Comparison of ENCODE assay signal across 33 cellular contexts in genomic region chr14:90534838-90535555, GRCh38.
DNase-seq lines count a peak whose midpoint lies in the region; ATAC-seq and TF ChIP-seq lines count a peak whose summit lies in the region.
"Had no signal": no experiment of that assay in that cellular context is flagged by ENCODE, and none has a peak within 500 bp of the region (broad histone marks: within the 10 kb centered on the region; RNA-seq: fewer than 3 reads in every experiment).

No MANE protein-coding gene starts in this region.

- TF ChIP-seq RAD21 in HCT116 (IDR thresholded peaks at IDR 0.05; ENCODE audit: low read depth) (no peak), SK-N-SH (IDR thresholded peaks at IDR 0.05; ENCODE audit: low read length) (no peak)

- CTCF ChIA-PET in HCT116 (lab: Charles Lee) (no interaction called here), SK-N-SH (lab: Yijun Ruan, JAX) (interaction anchor here (1.5 kb wide), 1 partner anchor 11 kb away, joined by 4 read pairs; no protein-coding TSS in a partner anchor)

- H3K4me1 Mint-ChIP-seq in dendritic cell treated with granulocyte-macrophage colony-stimulating factor and Interleukin-4, amounts not matched to agents 40 ng/mL and 50 ng/mL, for 4 days (ENCODE audit: low read depth) = peaks cover 47% of the 10 kb centered on the region

- H2AFZ ChIP-seq in HCT116 (ENCODE audit: low read depth, low read length, poor library complexity, severe bottlenecking) (no peak overlapping the region), SK-N-SH (ENCODE audit: low read depth) (no peak overlapping the region)
- H2AFZ ChIP-seq: GM23248 had no signal

- peak; percentile 16; the same call in 1 of the 2 replicates for ATAC-seq in HCT116
- no peak for ATAC-seq in gastrocnemius medialis
- no peak for ATAC-seq in HG03442 (IDR thresholded peaks at IDR 0.05; ENCODE audit: unreplicated experiment)
- ATAC-seq: sciatic nerve had no signal

- RAD21 ChIA-PET in HCT116 (lab: Charles Lee; ENCODE audit: low non-redundant PET in 1 of 2, low total read pairs in 2 of 2, uncharacterized antibody in 2 of 2, unreplicated experiment in 2 of 2) = no interaction called here

- POLR2A ChIA-PET in HCT116 (lab: Charles Lee) = no interaction called here
- POLR2A ChIA-PET in SK-N-SH (lab: Yijun Ruan, JAX) = no interaction called here

- peaks cover 30% of the 10 kb centered on the region for H3K27me3 Mint-ChIP-seq in dendritic cell treated with granulocyte-macrophage colony-stimulating factor and Interleukin-4, amounts not matched to agents 40 ng/mL and 50 ng/mL, for 4 days
- H3K27me3 Mint-ChIP-seq: activated CD4-positive, alpha-beta T cell treated with anti-CD3 and anti-CD28 coated beads, Interleukin-2, amount 10 ng/mL, durations not matched to agents 24 days and 14 days; progenitor cell of endocrine pancreas had no signal

- peak; percentile 40 for DNase-seq in DMS 273 (lab: John Stamatoyannopoulos, UW; ENCODE audit: unreplicated experiment)
- DNase-seq in DMS 273 treated with DMSO at 0.1 percent for 48 hours (lab: John Stamatoyannopoulos, UW) = no peak
- DNase-seq in HCT116 (ENCODE audit: low read depth, low spot score) = no peak
- no peak for DNase-seq in gastrocnemius medialis
- no peak for DNase-seq in SK-N-SH
- no peak for DNase-seq in esophagus squamous epithelium (lab: John Stamatoyannopoulos, UW)
- DNase-seq: activated CD4-positive, alpha-beta T cell treated with anti-CD3 and anti-CD28 coated beads, Interleukin-2, amount 10 ng/mL, durations not matched to agents 24 days and 14 days; activated gamma-delta T cell treated with Interleukin-2 at 50 U/mL for 16 hours; activated T-cell treated with anti-CD3 and anti-CD28 coated beads, Interleukin-2, amount 50 U/mL, for 1 hour; caudate nucleus; DND-41; effector memory CD4-positive, alpha-beta T cell; glutamatergic neuron; GM23248; Karpas-422; midbrain; naive B cell; NCI-H2081; NCI-H524 treated with DMSO at 0.1 percent for 48 hours; nucleus accumbens; Peyer's patch; stimulated activated CD4-positive, alpha-beta T cell treated with anti-CD3 and anti-CD28 coated beads, Interleukin-2, amount 100 ng/mL, for 48 hours; SW 1271; trophoblast cell had no signal

- no peak for TF ChIP-seq CTCF in HCT116 (IDR thresholded peaks at IDR 0.05 in 2 of 3, conservative IDR thresholded peaks at IDR 0.05 in 1 of 3; ENCODE audit: borderline replicate concordance in 1 of 3, insufficient read depth in 1 of 3, low read depth in 2 of 3, low read length in 2 of 3)
- no peak for TF ChIP-seq CTCF in gastrocnemius medialis (IDR thresholded peaks at IDR 0.05 in 4 of 5, conservative IDR thresholded peaks at IDR 0.05 in 1 of 5)
- TF ChIP-seq CTCF in SK-N-SH (IDR thresholded peaks at IDR 0.05) = no peak
- TF ChIP-seq CTCF in esophagus squamous epithelium (IDR thresholded peaks at IDR 0.05) = no peak

- no peak overlapping the region for H3K4me3 ChIP-seq in HCT116 (replicated peaks in 1 of 2; ENCODE audit: low read depth in 1 of 2, low read length in 2 of 2)
- no peak overlapping the region for H3K4me3 ChIP-seq in gastrocnemius medialis
- H3K4me3 ChIP-seq in SK-N-SH (ENCODE audit: low read depth in 2 of 2, low read length in 1 of 2) = no peak overlapping the region
- H3K4me3 ChIP-seq in esophagus squamous epithelium = no peak overlapping the region
- H3K4me3 ChIP-seq: coronary artery, GM23248, Peyer's patch had no signal

- H3K9me3 Mint-ChIP-seq in dendritic cell treated with granulocyte-macrophage colony-stimulating factor and Interleukin-4, amounts not matched to agents 40 ng/mL and 50 ng/mL, for 4 days = no peaks in the 10 kb centered on the region
- H3K9me3 Mint-ChIP-seq: activated CD4-positive, alpha-beta T cell treated with anti-CD3 and anti-CD28 coated beads, Interleukin-2, amount 10 ng/mL, durations not matched to agents 24 days and 14 days had no signal

- H3K27ac ChIP-seq in HCT116 (ENCODE audit: low read depth, low read length) (no peak overlapping the region), gastrocnemius medialis (peak overlapping the region in 3 of 4 donors; percentile 28 to 64 (median 54)), SK-N-SH (ENCODE audit: low read depth in 2 of 2, low read length in 1 of 2) (no peak overlapping the region), esophagus squamous epithelium (no peak overlapping the region)
- H3K27ac ChIP-seq: 22Rv1, GM23248, HL-60, Peyer's patch, VCaP had no signal

- intact Hi-C loops in HCT116 (cut with micrococcal nuclease) = no loop called here
- intact Hi-C loops in dendritic cell treated with granulocyte-macrophage colony-stimulating factor and Interleukin-4, amounts not matched to agents 40 ng/mL and 50 ng/mL, for 4 days (cut with micrococcal nuclease) = no loop called here
- intact Hi-C loops in gastrocnemius medialis (cut with DNase I; ENCODE audit: low total_unique reads) = no loop called here
- intact Hi-C loops in esophagus squamous epithelium (cut with DNase I) = no loop called here

- BruUV-seq in HCT116 (replicated peaks; lab: Mats Ljungman, UMichigan) = no TSS peak

- H3K27me3 ChIP-seq in HCT116 (ENCODE audit: insufficient read depth, low read length) (no peaks in the 10 kb centered on the region), gastrocnemius medialis (no peaks in the 10 kb centered on the region), SK-N-SH (ENCODE audit: insufficient read depth) (no peaks in the 10 kb centered on the region), esophagus squamous epithelium (no peaks in the 10 kb centered on the region)
- H3K27me3 ChIP-seq: Peyer's patch had no signal

- no peaks in the 10 kb centered on the region for H3K79me2 ChIP-seq in HCT116 (ENCODE audit: insufficient read depth, low read length)
- H3K79me2 ChIP-seq in SK-N-SH (ENCODE audit: insufficient read depth) = no peaks in the 10 kb centered on the region

- H4K20me1 ChIP-seq in HCT116 (ENCODE audit: insufficient read depth) (no peaks in the 10 kb centered on the region), SK-N-SH (ENCODE audit: insufficient read depth) (no peaks in the 10 kb centered on the region)

- no peaks in the 10 kb centered on the region for H3K9me2 ChIP-seq in HCT116 (ENCODE audit: insufficient read depth)
- H3K9me2 ChIP-seq in SK-N-SH = no peaks in the 10 kb centered on the region

- H3F3A ChIP-seq in SK-N-SH (replicated peaks; ENCODE audit: insufficient read depth) = no peaks in the 10 kb centered on the region

- H3K36me3 ChIP-seq in HCT116 (ENCODE audit: control insufficient read depth in 1 of 2, insufficient read depth in 2 of 2, low read length in 2 of 2) = no peaks in the 10 kb centered on the region
- H3K36me3 ChIP-seq in gastrocnemius medialis = peaks cover 0 to 5% of the 10 kb centered on the region in 2 donors
- H3K36me3 ChIP-seq in SK-N-SH (replicated peaks in 1 of 2; ENCODE audit: control insufficient read depth in 1 of 2, insufficient read depth in 2 of 2, low read length in 1 of 2) = peaks cover 0 to 2% of the 10 kb centered on the region in 2 experiments
- peaks cover 0 to 11% (median 0%) of the 10 kb centered on the region in 3 donors for H3K36me3 ChIP-seq in esophagus squamous epithelium
- H3K36me3 ChIP-seq: Peyer's patch had no signal

- H3K4me1 ChIP-seq in HCT116 (ENCODE audit: control insufficient read depth in 1 of 2, insufficient read depth in 2 of 2, low read length in 2 of 2) (no peaks in the 10 kb centered on the region), gastrocnemius medialis (no peaks in the 10 kb centered on the region), SK-N-SH (ENCODE audit: control insufficient read depth in 1 of 2, insufficient read depth in 2 of 2, low read depth in 1 of 2, low read length in 1 of 2) (peaks cover 0 to 3% of the 10 kb centered on the region in 2 experiments; a peak in 1 of 4 replicates), esophagus squamous epithelium (peaks cover 12 to 26% (median 14%) of the 10 kb centered on the region in 3 donors)

- no peak overlapping the region for H3K4me2 ChIP-seq in HCT116 (ENCODE audit: low read length)
- no peak overlapping the region for H3K4me2 ChIP-seq in SK-N-SH

- H3K4me3 Mint-ChIP-seq in dendritic cell treated with granulocyte-macrophage colony-stimulating factor and Interleukin-4, amounts not matched to agents 40 ng/mL and 50 ng/mL, for 4 days = no peak overlapping the region
- H3K4me3 Mint-ChIP-seq: activated CD4-positive, alpha-beta T cell treated with anti-CD3 and anti-CD28 coated beads, Interleukin-2, amount 10 ng/mL, durations not matched to agents 24 days and 14 days; CD14-positive monocyte had no signal

- peaks cover 19% of the 10 kb centered on the region for H3K36me3 Mint-ChIP-seq in dendritic cell treated with granulocyte-macrophage colony-stimulating factor and Interleukin-4, amounts not matched to agents 40 ng/mL and 50 ng/mL, for 4 days (ENCODE audit: low read depth)
- H3K36me3 Mint-ChIP-seq: CD14-positive monocyte, naive B cell had no signal

- TF ChIP-seq POLR2A in HCT116 (IDR thresholded peaks at IDR 0.05; ENCODE audit: borderline replicate concordance, extremely low read depth, insufficient read depth, insufficient read length) (no peak), gastrocnemius medialis (IDR thresholded peaks at IDR 0.05) (no peak), esophagus squamous epithelium (IDR thresholded peaks at IDR 0.05) (no peak)

- H3K27ac Mint-ChIP-seq in dendritic cell treated with granulocyte-macrophage colony-stimulating factor and Interleukin-4, amounts not matched to agents 40 ng/mL and 50 ng/mL, for 4 days = peak overlapping the region; percentile 69
- H3K27ac Mint-ChIP-seq: activated CD4-positive, alpha-beta T cell treated with anti-CD3 and anti-CD28 coated beads, Interleukin-2, amount 10 ng/mL, durations not matched to agents 24 days and 14 days; progenitor cell of endocrine pancreas had no signal

- 85% methylated on average over 12 of the region's 17 CpGs for WGBS in SK-N-SH (ENCODE audit: low lambda C conversion rate)
- WGBS in esophagus squamous epithelium, 2 donors = 87% methylated on average over 11 of the region's 17 CpGs; no CpG with 5 or more reads in 1 of the 2 donors

- TF ChIP-seq EP300 in SK-N-SH (IDR thresholded peaks at IDR 0.05; ENCODE audit: borderline replicate concordance in 1 of 2, low read depth in 1 of 2, low read length in 1 of 2) = no peak

- in situ Hi-C loops in gastrocnemius medialis (cut with MboI; ENCODE audit: low sequenced_read_pairs in 4 of 4) = no loop called here

- no peaks in the 10 kb centered on the region for H3K9me3 ChIP-seq in HCT116 (ENCODE audit: control insufficient read depth in 1 of 2, insufficient read depth in 1 of 2, low read depth in 1 of 2, low read length in 2 of 2)
- no peaks in the 10 kb centered on the region for H3K9me3 ChIP-seq in gastrocnemius medialis
- H3K9me3 ChIP-seq in SK-N-SH = no peaks in the 10 kb centered on the region
- no peaks in the 10 kb centered on the region for H3K9me3 ChIP-seq in esophagus squamous epithelium
- H3K9me3 ChIP-seq: Peyer's patch had no signal

- H3K9ac ChIP-seq in HCT116 (ENCODE audit: low read length) = no peak overlapping the region
- H3K9ac ChIP-seq in SK-N-SH = no peak overlapping the region
- H3K9ac ChIP-seq: GM23248 had no signal

TF ChIP-seq in HCT116, 20 proteins besides CTCF, POLR2A, EP300 and RAD21 (continues in another document):
- TF ChIP-seq CEBPB (IDR thresholded peaks at IDR 0.05; ENCODE audit: low read depth) = no peak

TF ChIP-seq in SK-N-SH, 30 proteins besides CTCF, POLR2A, EP300 and RAD21:
- no peak for TF ChIP-seq MXI1 (IDR thresholded peaks at IDR 0.05; ENCODE audit: low read depth, low read length)
- TF ChIP-seq FOSL2 (IDR thresholded peaks at IDR 0.05; ENCODE audit: borderline replicate concordance, low read depth) = no peak

Comparison
In these comparisons a context has a peak if more than half of its experiments do, and no peak if none do; other contexts are left out.
1. H3K27ac ChIP-seq: peak in gastrocnemius medialis (3 of 4); none in HCT116 (single experiment), SK-N-SH (0 of 2) and esophagus squamous epithelium (0 of 4).